Comparison of ENCODE assay signal across 8 cellular contexts in genomic region chr6:159726918-159727716, GRCh38. TPM values are rescaled to one million over a fixed set of nuclear protein-coding genes. Genes with fewer than 3 reads are reported as not detected.
DNase-seq lines count a peak whose midpoint lies in the region; TF ChIP-seq lines count a peak whose summit lies in the region.

WTAP (plus strand) TSS chr6:159727506; CDS start chr6:159736266, 8,760 bp downstream.

- CTCF ChIA-PET in activated naive CD4-positive, alpha-beta T cell treated with anti-CD3 and anti-CD28 coated beads for 36 hours (lab: Charles Lee) = interaction anchor here (0.8 to 1.8 kb wide), 4 partner anchors 36 to 64 kb away, joined by 3 to 9 read pairs (median 4); partner anchors contain the start of gene MRPL18

- intact Hi-C loops in activated naive CD4-positive, alpha-beta T cell treated with anti-CD3 and anti-CD28 coated beads for 36 hours (cut with micrococcal nuclease) = loop anchor here (1.0 to 2.0 kb wide), 7 partner anchors 34 to 252 kb away; partner anchors contain the start of genes ACAT2, IGF2R, SOD2 and TCP1

- peaks cover 3% of the 10 kb centered on the region for H3K27me3 Mint-ChIP-seq in HFFc6 (ENCODE audit: insufficient read depth)
- no peaks in the 10 kb centered on the region for H3K27me3 Mint-ChIP-seq in activated naive CD4-positive, alpha-beta T cell treated with anti-CD3 and anti-CD28 coated beads for 36 hours (ENCODE audit: low read depth)

- H3K9me3 Mint-ChIP-seq in HFFc6 = no peaks in the 10 kb centered on the region
- H3K9me3 Mint-ChIP-seq in activated naive CD4-positive, alpha-beta T cell treated with anti-CD3 and anti-CD28 coated beads for 36 hours = no peaks in the 10 kb centered on the region

- H3K4me3 Mint-ChIP-seq in HFFc6 = peak within 1 kb of the TSS; percentile 95
- peak within 1 kb of the TSS; percentile 91 for H3K4me3 Mint-ChIP-seq in activated naive CD4-positive, alpha-beta T cell treated with anti-CD3 and anti-CD28 coated beads for 36 hours

- no peak for TF ChIP-seq CTCF in HFFc6 (IDR thresholded peaks at IDR 0.05)

- H3K36me3 Mint-ChIP-seq in HFFc6 (ENCODE audit: low read depth) = peaks cover 35% of the 10 kb centered on the region
- peaks cover 48% of the 10 kb centered on the region for H3K36me3 Mint-ChIP-seq in activated naive CD4-positive, alpha-beta T cell treated with anti-CD3 and anti-CD28 coated beads for 36 hours (ENCODE audit: low read depth)

- peak within 1 kb of the TSS; percentile 99 for H3K27ac ChIP-seq in substantia nigra (ENCODE audit: low read depth, low read length, poor library complexity, severe bottlenecking)

- DNase-seq in GM04504 (ENCODE audit: low read depth) (peak; percentile 86), HFFc6 (peak; percentile 93), NAMALWA (ENCODE audit: low spot score) (peak; percentile 96), SK-N-DZ (ENCODE audit: low spot score) (peak; percentile 97), germinal center (ENCODE audit: low spot score) (peak; percentile 95), non-pigmented ciliary epithelial cell (ENCODE audit: low read depth) (peak; percentile 65), substantia nigra (lab: John Stamatoyannopoulos, UW) (peak; percentile 73 to 98 (median 91))
- peak; percentile 98 for DNase-seq in activated naive CD4-positive, alpha-beta T cell treated with anti-CD3 and anti-CD28 coated beads for 36 hours

- peak within 1 kb of the TSS; percentile 96 for H3K27ac Mint-ChIP-seq in HFFc6
- peak within 1 kb of the TSS; percentile 95 for H3K27ac Mint-ChIP-seq in activated naive CD4-positive, alpha-beta T cell treated with anti-CD3 and anti-CD28 coated beads for 36 hours

- peaks cover 33% of the 10 kb centered on the region for H3K4me1 Mint-ChIP-seq in HFFc6 (ENCODE audit: low read depth)
- H3K4me1 Mint-ChIP-seq in activated naive CD4-positive, alpha-beta T cell treated with anti-CD3 and anti-CD28 coated beads for 36 hours (ENCODE audit: low read depth) = peaks cover 50% of the 10 kb centered on the region

RNA-seq across cellular contexts. Expression of gene WTAP, which starts in this region (rescaled TPM):
- total RNA-seq in HFFc6 (2021; fragmentation: NEBNext Ultra II Directional; extraction: Animal tissue kit (Norgen Biotek cat#: 25700)) = 10 to 100 TPM; 64.0 to 73.5 (median 68.7) TPM
- polyA plus RNA-seq in SK-N-DZ (2014; cell fraction: cytosol; rRNA removed) = 69.2 and 80.0 TPM in 2 replicates
- polyA plus RNA-seq in SK-N-DZ (2014; cell fraction: nucleus; rRNA removed) = 55.7 and 72.7 TPM in 2 replicates
- total RNA-seq in activated naive CD4-positive, alpha-beta T cell treated with anti-CD3 and anti-CD28 coated beads for 36 hours = 10 to 100 TPM; 87.5 to 91.6 TPM

Comparison
In these comparisons a context has a peak if more than half of its experiments do, and no peak if none do; other contexts are left out.
1. Peak in every context shown above with its lines: DNase-seq and H3K27ac ChIP-seq.